ENCODE assay signal across 9 cellular contexts in the genomic region with DNA sequence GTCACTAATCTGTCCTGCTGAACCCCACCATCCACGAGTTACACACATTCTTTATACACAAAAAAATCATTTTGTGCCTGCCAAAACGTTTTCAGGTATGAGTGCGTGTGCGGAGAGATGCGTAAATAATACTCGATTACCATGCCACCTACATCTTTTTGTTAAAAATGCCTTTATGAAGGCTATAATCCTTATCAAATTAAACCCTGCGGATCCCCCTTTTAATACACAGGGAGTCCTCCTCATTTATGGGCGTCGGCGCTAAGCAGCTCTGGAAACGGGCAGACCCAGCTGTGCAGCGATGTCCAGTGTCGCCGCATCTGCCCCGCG.
DNase-seq lines count a peak whose midpoint lies in the region; ATAC-seq and TF ChIP-seq lines count a peak whose summit lies in the region.
"Had no signal": no experiment of that assay in that cellular context is flagged by ENCODE, and none has a peak within 500 bp of the region (broad histone marks: within the 10 kb centered on the region; RNA-seq: fewer than 3 reads in every experiment).

No MANE protein-coding gene starts in this region.

- H3K27ac ChIP-seq in RWPE2 (ENCODE audit: poor library complexity, severe bottlenecking) (no peak overlapping the region), hepatocyte (no peak overlapping the region)

- H4K20me1 ChIP-seq in hepatocyte (ENCODE audit: insufficient read depth, poor library complexity, severe bottlenecking), result no peaks in the 10 kb centered on the region

- peak overlapping the region; percentile 80 for H2AFZ ChIP-seq in hepatocyte

- no peaks in the 10 kb centered on the region for H3K9me2 ChIP-seq in hepatocyte (replicated peaks; ENCODE audit: insufficient read depth)

- H3K9me3 ChIP-seq in RWPE2 (ENCODE audit: severe bottlenecking) (no peaks in the 10 kb centered on the region), hepatocyte (ENCODE audit: low read depth) (no peaks in the 10 kb centered on the region)

- 13% methylated on average over 16 of the region's 16 CpGs for WGBS in hepatocyte (ENCODE audit: low lambda C conversion rate, missing lambda C conversion rate)

- DNase-seq in RWPE2 (ENCODE audit: low spot score), result no peak
- DNase-seq in hepatocyte (ENCODE audit: low spot score), result no peak
- no peak for DNase-seq in skeletal muscle cell (ENCODE audit: low read depth)
- no peak for DNase-seq in NAMALWA (ENCODE audit: low spot score)
- DNase-seq in OCI-M2 (lab: John Stamatoyannopoulos, UW; ENCODE audit: unreplicated experiment), result no peak
- DNase-seq: NCI-H526 had no signal

- H3K36me3 ChIP-seq in RWPE2 (ENCODE audit: low read depth) (no peaks in the 10 kb centered on the region), hepatocyte (replicated peaks; ENCODE audit: insufficient read depth, low read depth) (no peaks in the 10 kb centered on the region)

- H3K4me1 ChIP-seq in RWPE2 (ENCODE audit: insufficient read depth, poor library complexity, severe bottlenecking) (no peaks in the 10 kb centered on the region), hepatocyte (ENCODE audit: insufficient read depth) (peaks cover 19% of the 10 kb centered on the region)

- no peak for TF ChIP-seq CTCF in RWPE2 (IDR thresholded peaks at IDR 0.05; ENCODE audit: poor library complexity, severe bottlenecking)
- TF ChIP-seq CTCF in hepatocyte (IDR thresholded peaks at IDR 0.05; ENCODE audit: poor library complexity), result no peak

- H3K4me3 ChIP-seq in GM08714 (ENCODE audit: low read length) (peak overlapping the region; percentile 12; the same call in 1 of the 2 replicates), RWPE2 (ENCODE audit: severe bottlenecking) (peak overlapping the region; percentile 21), hepatocyte (peak overlapping the region; percentile 72), skeletal muscle cell (ENCODE audit: low read depth, low read length) (peak overlapping the region; percentile 44)

- H3K4me2 ChIP-seq in hepatocyte, result peak overlapping the region; percentile 99

- H3K27me3 ChIP-seq in RWPE2 (ENCODE audit: insufficient read depth, poor library complexity, severe bottlenecking) (peaks cover 49% of the 10 kb centered on the region), hepatocyte (peaks cover 67% of the 10 kb centered on the region)

- ATAC-seq in RWPE2 (ENCODE audit: low read depth) (0 out of 3 replicates have a peak, but pooled peaks have one; percentile 14), HG02885 (IDR thresholded peaks at IDR 0.05; ENCODE audit: poor library complexity, unreplicated experiment) (no peak), GM21381 (IDR thresholded peaks at IDR 0.05; ENCODE audit: unreplicated experiment) (no peak)

- no peaks in the 10 kb centered on the region for H3K79me2 ChIP-seq in hepatocyte

Comparison
In these comparisons a context has a peak if more than half of its experiments do, and no peak if none do; other contexts are left out.
1. H3K4me3 ChIP-seq: peak in every context shown above with its lines; median percentile 72 in hepatocyte; 44 in skeletal muscle cell; 21 in RWPE2; 12 in GM08714.